8 cellular contexts compared by ENCODE assay signal in genomic region chr22:35467788-35468187, GRCh38.
A peak's percentile ranks its signal among the peaks of the same experiment; 100 is the strongest.
DNase-seq lines count a peak whose midpoint lies in the region; ATAC-seq and TF ChIP-seq lines count a peak whose summit lies in the region.

No MANE protein-coding gene starts in this region.

- no peak overlapping the region for H3K4me3 ChIP-seq in IMR-90 (ENCODE audit: insufficient read depth, low read depth, low read length)
- H3K4me3 ChIP-seq in choroid plexus epithelial cell (ENCODE audit: low read depth, low read length): no peak overlapping the region
- H3K4me3 ChIP-seq in spleen: no peak overlapping the region
- no peak overlapping the region for H3K4me3 ChIP-seq in PC-9

- H3K23ac ChIP-seq in IMR-90 (ENCODE audit: low read depth, low read length): peak overlapping the region; percentile 21; the same call in 1 of the 2 replicates

- peak overlapping the region; percentile 80 for H3K18ac ChIP-seq in IMR-90 (ENCODE audit: low read depth, low read length)

- peak overlapping the region; percentile 85 for H3K4ac ChIP-seq in IMR-90 (ENCODE audit: low read depth, low read length)

- no peaks in the 10 kb centered on the region for H3K9me3 ChIP-seq in IMR-90 (ENCODE audit: control insufficient read depth, insufficient read depth, low read length)
- peaks cover 0 to 8% (median 0%) of the 10 kb centered on the region in 8 donors for H3K9me3 ChIP-seq in spleen
- H3K9me3 ChIP-seq in PC-9 (ENCODE audit: insufficient read depth, low read depth): no peaks in the 10 kb centered on the region; the same call in 1 of the 2 replicates

- H4K91ac ChIP-seq in IMR-90 (ENCODE audit: insufficient read depth, low read depth, low read length): peak overlapping the region; percentile 86

- H3K27ac ChIP-seq in IMR-90 (ENCODE audit: insufficient read depth, low read length): peak overlapping the region; percentile 55
- H3K27ac ChIP-seq in spleen: peak overlapping the region; percentile 26 to 77 (median 59)
- no peak overlapping the region for H3K27ac ChIP-seq in PC-9

- H2AK5ac ChIP-seq in IMR-90 (ENCODE audit: low read depth, low read length): 0 out of 2 replicates have a peak overlapping the region, but pooled peaks have one; percentile 52

- H3K79me2 ChIP-seq in PC-9 (ENCODE audit: low read depth): no peaks in the 10 kb centered on the region

- H3K9ac ChIP-seq in IMR-90 (ENCODE audit: low read depth, low read length): peak overlapping the region; percentile 62

- H3K36me3 ChIP-seq in IMR-90 (ENCODE audit: control insufficient read depth, insufficient read depth, low read length) (no peaks in the 10 kb centered on the region), spleen (peaks cover 0 to 17% (median 0%) of the 10 kb centered on the region in 6 donors), PC-9 (ENCODE audit: low read depth) (no peaks in the 10 kb centered on the region)

- H4K8ac ChIP-seq in IMR-90 (ENCODE audit: low read depth in 2 of 2, low read length in 2 of 2): peak overlapping the region; percentile 92 to 96

- H3K9me1 ChIP-seq in IMR-90 (ENCODE audit: insufficient read depth, low read length): peaks cover 3% of the 10 kb centered on the region; the same call in 1 of the 2 replicates

- dilution Hi-C loops in IMR-90 (cut with HindIII; ENCODE audit: low sequenced_read_pairs, unreplicated experiment): no loop called here

- H3F3A ChIP-seq in PC-9 (ENCODE audit: insufficient read depth, low read depth): peaks cover 22% of the 10 kb centered on the region; the same call in 1 of the 2 replicates

- H2AK9ac ChIP-seq in IMR-90 (replicated peaks; ENCODE audit: low read depth, low read length, poor library complexity): no peak overlapping the region

- in situ Hi-C loops in IMR-90 (cut with MboI; ENCODE audit: low sequenced_read_pairs): no loop called here

- H4K20me1 ChIP-seq in IMR-90 (ENCODE audit: insufficient read depth, low read length): no peaks in the 10 kb centered on the region
- no peaks in the 10 kb centered on the region for H4K20me1 ChIP-seq in PC-9 (ENCODE audit: insufficient read depth)

- peak overlapping the region; percentile 84 for H2BK120ac ChIP-seq in IMR-90 (ENCODE audit: low read depth, low read length)

- no TSS peak for BruUV-seq in IMR-90 (replicated peaks; lab: Mats Ljungman, UMichigan)
- BruUV-seq in PC-9 (replicated peaks; lab: Mats Ljungman, UMichigan): no TSS peak

- CTCF ChIA-PET in IMR-90 (lab: Yijun Ruan, JAX): no interaction called here
- CTCF ChIA-PET in HEK293T (lab: Yijun Ruan, JAX): interaction anchor here (0.7 kb wide), 1 partner anchor 112 kb away, joined by 5 read pairs; no protein-coding TSS in a partner anchor
- CTCF ChIA-PET in PC-9 (lab: Charles Lee): no interaction called here

- no peaks in the 10 kb centered on the region for H3K79me1 ChIP-seq in IMR-90 (ENCODE audit: low read depth in 1 of 2, low read length in 2 of 2)

- WGBS in IMR-90 (ENCODE audit: extremely low coverage in 2 of 2, insufficient read length in 1 of 2), 2 experiments: 22% methylated on average over 6 of the region's 8 CpGs; no CpG with 5 or more reads in 1 of the 2 experiments
- 24 to 47% (median 31%) methylated on average over 6 to 8 of the region's 8 CpGs for WGBS in spleen, 5 donors

- TF ChIP-seq RAD21 in IMR-90 (IDR thresholded peaks at IDR 0.05; ENCODE audit: low read length): no peak

- H3K4me2 ChIP-seq in IMR-90 (ENCODE audit: low read depth, low read length): no peak overlapping the region
- H3K4me2 ChIP-seq in PC-9: no peak overlapping the region

- no peak overlapping the region for H3K56ac ChIP-seq in IMR-90 (ENCODE audit: extremely low read depth, insufficient read depth, low read length)

- H3K4me1 ChIP-seq in IMR-90 (ENCODE audit: control insufficient read depth, insufficient read depth, low read length) (peaks cover 7% of the 10 kb centered on the region), spleen (peaks cover 0 to 25% (median 12%) of the 10 kb centered on the region in 6 donors), PC-9 (replicated peaks; ENCODE audit: insufficient read depth) (peaks cover 15% of the 10 kb centered on the region)

- H2BK20ac ChIP-seq in IMR-90 (ENCODE audit: low read depth, low read length): peak overlapping the region; percentile 66

- peak overlapping the region; percentile 51 for H3K14ac ChIP-seq in IMR-90 (replicated peaks; ENCODE audit: low read depth, low read length)

- POLR2A ChIA-PET in IMR-90 (lab: Charles Lee; ENCODE audit: unreplicated experiment): interaction anchor here (0.7 kb wide), 1 partner anchor 43 kb away, joined by 3 read pairs; no protein-coding TSS in a partner anchor
- POLR2A ChIA-PET in HEK293T (lab: Yijun Ruan, JAX): no interaction called here
- POLR2A ChIA-PET in PC-9 (lab: Charles Lee; ENCODE audit: unreplicated experiment): no interaction called here

- H3K27me3 ChIP-seq in IMR-90 (ENCODE audit: control insufficient read depth, insufficient read depth, low read length) (no peaks in the 10 kb centered on the region), spleen (replicated peaks in 1 of 7) (no peaks in the 10 kb centered on the region), PC-9 (ENCODE audit: insufficient read depth, low read depth) (no peaks in the 10 kb centered on the region)

- TF ChIP-seq CTCF in IMR-90 (conservative IDR thresholded peaks at IDR 0.05; ENCODE audit: low read depth, low read length) (no peak), choroid plexus epithelial cell (conservative IDR thresholded peaks at IDR 0.05; ENCODE audit: low read depth, low read length) (no peak), spleen (IDR thresholded peaks at IDR 0.05 in 8 of 11, conservative IDR thresholded peaks at IDR 0.05 in 3 of 11) (no peak), PC-9 (conservative IDR thresholded peaks at IDR 0.05) (no peak)

- no peaks in the 10 kb centered on the region for H3K9me2 ChIP-seq in PC-9 (ENCODE audit: insufficient read depth)

- ATAC-seq in IMR-90 (ENCODE audit: low read depth): peak; percentile 95
- peak; percentile 97 for ATAC-seq in left colon
- ATAC-seq in GM21529 (IDR thresholded peaks at IDR 0.05; ENCODE audit: unreplicated experiment): no peak

- peak; percentile 47 for DNase-seq in IMR-90
- DNase-seq in choroid plexus epithelial cell (ENCODE audit: low read depth): peak; percentile 58
- DNase-seq in left colon: peak; percentile 71 to 86
- DNase-seq in spleen: peak; percentile 77
- DNase-seq in HEK293T (ENCODE audit: extremely low spot score): no peak
- no peak for DNase-seq in activated CD4-positive, alpha-beta T cell treated with anti-CD3 and anti-CD28 coated beads for 4 hours
- DNase-seq in PC-9: no peak

- H4K5ac ChIP-seq in IMR-90 (ENCODE audit: low read depth, low read length): peak overlapping the region; percentile 95

- peak overlapping the region; percentile 86 for H2AFZ ChIP-seq in IMR-90 (replicated peaks; ENCODE audit: low read length, poor library complexity)
- no peak overlapping the region for H2AFZ ChIP-seq in PC-9

- peak overlapping the region; percentile 41 for H2BK5ac ChIP-seq in IMR-90 (ENCODE audit: low read depth, low read length, poor library complexity, severe bottlenecking)

- H2BK15ac ChIP-seq in IMR-90 (ENCODE audit: low read depth, low read length): peak overlapping the region; percentile 71; the same call in 1 of the 3 replicates

- intact Hi-C loops in IMR-90 (cut with micrococcal nuclease) (no loop called here), left colon (cut with DNase I, micrococcal nuclease) (no loop called here), spleen (cut with DNase I; ENCODE audit: low total_unique reads) (no loop called here), PC-9 (cut with micrococcal nuclease; ENCODE audit: unreplicated experiment) (no loop called here)

- TF ChIP-seq POLR2A in IMR-90 (IDR thresholded peaks at IDR 0.05; ENCODE audit: low read depth, low read length): no peak
- TF ChIP-seq POLR2A in spleen (IDR thresholded peaks at IDR 0.05): no peak

TF ChIP-seq in IMR-90, 13 proteins besides CTCF, POLR2A, EP300 and RAD21:
- no peak for TF ChIP-seq RCOR1 (IDR thresholded peaks at IDR 0.05; ENCODE audit: insufficient replicate concordance, low read length)
- TF ChIP-seq FOS (IDR thresholded peaks at IDR 0.05; ENCODE audit: low read depth, low read length): no peak

TF ChIP-seq in HEK293T, 16 proteins besides CTCF, POLR2A, EP300 and RAD21:
- no peak for TF ChIP-seq SP1 (IDR thresholded peaks at IDR 0.05)
- TF ChIP-seq ARNT (IDR thresholded peaks at IDR 0.05): no peak
- no peak for TF ChIP-seq HDGF (IDR thresholded peaks at IDR 0.05; ENCODE audit: borderline replicate concordance)
- no peak for TF ChIP-seq NFRKB (IDR thresholded peaks at IDR 0.05)
- no peak for TF ChIP-seq ELF4 (IDR thresholded peaks at IDR 0.05)

Comparison
In these comparisons a context has a peak if more than half of its experiments do, and no peak if none do; other contexts are left out.
1. DNase-seq: peak in IMR-90 (single experiment), choroid plexus epithelial cell (single experiment), left colon (2 of 2) and spleen (single experiment); none in HEK293T (single experiment), activated CD4-positive, alpha-beta T cell treated with anti-CD3 and anti-CD28 coated beads for 4 hours (0 of 2) and PC-9 (0 of 2).